In genomic region chr6:38760097-38760496, GRCh38 we compare ENCODE assay signal across 40 cellular contexts. TPM values are rescaled to one million over a fixed set of nuclear protein-coding genes. Genes with fewer than 3 reads are reported as not detected.
A peak's percentile ranks its signal among the peaks of the same experiment; 100 is the strongest.
DNase-seq lines count a peak whose midpoint lies in the region; ATAC-seq, FAIRE-seq and TF ChIP-seq lines count a peak whose summit lies in the region.
"Had no signal": no experiment of that assay in that cellular context is flagged by ENCODE, and none has a peak within 500 bp of the region (broad histone marks: within the 10 kb centered on the region; RNA-seq: fewer than 3 reads in every experiment).

No MANE protein-coding gene starts in this region.

- no peak overlapping the region for H3K23ac ChIP-seq in IMR-90 (ENCODE audit: low read depth, low read length)

- DNase-seq in HepG2 (ENCODE audit: low spot score) (no peak), right lobe of liver (no peak), IMR-90 (no peak), OCI-M1 (lab: John Stamatoyannopoulos, UW) (peak; percentile 14), K562 (ENCODE audit: extremely low read depth in 1 of 4, low spot score in 3 of 4) (no peak), left ventricle myocardium superior (no peak), uterus (no peak)
- DNase-seq: 8988T; ACHN; AML-193; BE2C; C1 segment of cervical spinal cord; Caco-2; Calu3; CD4-positive, alpha-beta memory T cell; CD4-positive, alpha-beta T cell; CD4-positive, CD25-positive, alpha-beta regulatory T cell; CD8-positive, alpha-beta memory T cell; CD8-positive, alpha-beta T cell; COR-L47; DMS 273 treated with DMSO at 0.1 percent for 48 hours; DMS153; DMS53; DMS79; DMS79 treated with DMSO at 0.1 percent for 48 hours; DND-41; EL had no signal

- no peak overlapping the region for H4K8ac ChIP-seq in IMR-90 (ENCODE audit: low read depth in 2 of 2, low read length in 2 of 2)

- H2BK5ac ChIP-seq in IMR-90 (ENCODE audit: low read depth, low read length, poor library complexity, severe bottlenecking), result no peak overlapping the region

- WGBS in HepG2 (ENCODE audit: low lambda C conversion rate), result 0% methylated on average over 1 of the region's 1 CpG
- 78% methylated on average over 1 of the region's 1 CpG for WGBS in right lobe of liver (ENCODE audit: insufficient coverage, low coverage, low lambda C conversion rate, missing lambda C conversion rate)
- WGBS in IMR-90 (ENCODE audit: extremely low coverage in 2 of 2, insufficient read length in 1 of 2), 2 experiments, result no CpG with 5 or more reads among the region's 1 CpG
- WGBS in K562 (ENCODE audit: insufficient coverage, low coverage, missing lambda C conversion rate), result 6% methylated on average over 1 of the region's 1 CpG

- intact Hi-C loops in HepG2 (cut with micrococcal nuclease; ENCODE audit: unreplicated experiment) (no loop called here), right lobe of liver (cut with DNase I) (no loop called here), IMR-90 (cut with micrococcal nuclease) (no loop called here), K562 (cut with micrococcal nuclease) (loop anchor here (5.0 kb wide), 1 partner anchor 1123 kb away; no protein-coding TSS in a partner anchor), left ventricle myocardium superior (cut with micrococcal nuclease) (no loop called here), uterus (cut with DNase I; ENCODE audit: low total_unique reads) (no loop called here)

- no peak for ATAC-seq in HepG2
- ATAC-seq in right lobe of liver, result no peak
- no peak for ATAC-seq in IMR-90 (ENCODE audit: low read depth)
- ATAC-seq in K562, result no peak
- no peak for ATAC-seq in GM21786 (IDR thresholded peaks at IDR 0.05; ENCODE audit: unreplicated experiment)
- no peak for ATAC-seq in left ventricle myocardium superior
- ATAC-seq: A549; CD8-positive, alpha-beta T cell had no signal

- H3K9me3 ChIP-seq in HepG2 (ENCODE audit: low read length) (no peaks in the 10 kb centered on the region), right lobe of liver (no peaks in the 10 kb centered on the region), IMR-90 (ENCODE audit: control insufficient read depth, insufficient read depth, low read length) (no peaks in the 10 kb centered on the region), K562 (replicated peaks; ENCODE audit: control insufficient read depth, insufficient read depth, low read depth, low read length) (no peaks in the 10 kb centered on the region), uterus (no peaks in the 10 kb centered on the region)
- H3K9me3 ChIP-seq: A549, BE2C, Caco-2 had no signal

- H2BK20ac ChIP-seq in IMR-90 (ENCODE audit: low read depth, low read length), result no peak overlapping the region

- no peak overlapping the region for H3K14ac ChIP-seq in IMR-90 (replicated peaks; ENCODE audit: low read depth, low read length)

- H3K56ac ChIP-seq in IMR-90 (ENCODE audit: extremely low read depth, insufficient read depth, low read length), result no peak overlapping the region

- no peaks in the 10 kb centered on the region for H3K9me1 ChIP-seq in IMR-90 (ENCODE audit: insufficient read depth, low read length)
- H3K9me1 ChIP-seq in K562 (ENCODE audit: control insufficient read depth, insufficient read depth, low read length), result no peaks in the 10 kb centered on the region

- in situ Hi-C loops in HepG2 (cut with HindIII; ENCODE audit: extremely low pct_ligation_motif_present, low pct_unique_long_range_greater_than_20kb) (no loop called here), IMR-90 (cut with MboI; ENCODE audit: low sequenced_read_pairs) (no loop called here), K562 (cut with MboI) (no loop called here)

- H3K27ac ChIP-seq in HepG2 (ENCODE audit: extremely low read length, insufficient read depth, low read length), result no peak overlapping the region
- no peak overlapping the region for H3K27ac ChIP-seq in right lobe of liver
- no peak overlapping the region for H3K27ac ChIP-seq in IMR-90 (ENCODE audit: insufficient read depth, low read length)
- no peak overlapping the region for H3K27ac ChIP-seq in K562 (ENCODE audit: extremely low read depth, low read depth, low read length)
- no peak overlapping the region for H3K27ac ChIP-seq in uterus
- H3K27ac ChIP-seq: 22Rv1; A549; BLaER1; BLaER1 treated with 17β-estradiol and CSF1 and Interleukin-3, amounts not matched to agents 10 nM and 100 nM; C4-2B had no signal

- no peak for TF ChIP-seq RAD21 in HepG2 (CRISPR knock-in tag; IDR thresholded peaks at IDR 0.05)
- no peak for TF ChIP-seq RAD21 in IMR-90 (IDR thresholded peaks at IDR 0.05; ENCODE audit: low read length)
- no peak for TF ChIP-seq RAD21 in K562 (CRISPR knock-in tag; conservative IDR thresholded peaks at IDR 0.05 in 1 of 2, IDR thresholded peaks at IDR 0.05 in 1 of 2)

- no peak overlapping the region for H2BK15ac ChIP-seq in IMR-90 (ENCODE audit: low read depth, low read length)

- H3K4me2 ChIP-seq in HepG2 (ENCODE audit: low read depth, low read length) (no peak overlapping the region), IMR-90 (ENCODE audit: low read depth, low read length) (no peak overlapping the region), K562 (ENCODE audit: insufficient read depth, low read length) (no peak overlapping the region)
- H3K4me2 ChIP-seq: A549; BLaER1; BLaER1 treated with 17β-estradiol and CSF1 and Interleukin-3, amounts not matched to agents 10 nM and 100 nM had no signal

- no peaks in the 10 kb centered on the region for H3K79me1 ChIP-seq in IMR-90 (ENCODE audit: low read depth in 1 of 2, low read length in 2 of 2)

- TF ChIP-seq EP300 in HepG2 (IDR thresholded peaks at IDR 0.05; ENCODE audit: low read depth in 2 of 2, low read length in 2 of 2) (no peak), HepG2 (CRISPR knock-in tag; IDR thresholded peaks at IDR 0.05; ENCODE audit: borderline replicate concordance) (no peak), K562 (IDR thresholded peaks at IDR 0.05; ENCODE audit: low read length) (no peak)

- no peaks in the 10 kb centered on the region for H3K4me1 ChIP-seq in HepG2 (ENCODE audit: insufficient read depth, low read length)
- no peaks in the 10 kb centered on the region for H3K4me1 ChIP-seq in right lobe of liver
- no peaks in the 10 kb centered on the region for H3K4me1 ChIP-seq in IMR-90 (ENCODE audit: control insufficient read depth, insufficient read depth, low read length)
- H3K4me1 ChIP-seq in K562 (replicated peaks in 1 of 2; ENCODE audit: control insufficient read depth in 2 of 2, insufficient read depth in 2 of 2, low read length in 2 of 2), result no peaks in the 10 kb centered on the region
- H3K4me1 ChIP-seq in uterus, result no peaks in the 10 kb centered on the region
- H3K4me1 ChIP-seq: A549; BE2C; BLaER1; BLaER1 treated with 17β-estradiol and CSF1 and Interleukin-3, amounts not matched to agents 10 nM and 100 nM; Caco-2 had no signal

- H4K5ac ChIP-seq in IMR-90 (ENCODE audit: low read depth, low read length), result no peak overlapping the region

- dilution Hi-C loops in IMR-90 (cut with HindIII; ENCODE audit: low sequenced_read_pairs, unreplicated experiment), result no loop called here

- H4K20me1 ChIP-seq in HepG2 (ENCODE audit: insufficient read depth, low read length) (no peaks in the 10 kb centered on the region), IMR-90 (ENCODE audit: insufficient read depth, low read length) (no peaks in the 10 kb centered on the region), K562 (replicated peaks; ENCODE audit: control insufficient read depth, insufficient read depth, low read length) (no peaks in the 10 kb centered on the region)
- H4K20me1 ChIP-seq: BLaER1; BLaER1 treated with 17β-estradiol and CSF1 and Interleukin-3, amounts not matched to agents 10 nM and 100 nM had no signal

- CTCF ChIA-PET in HepG2 (lab: Yijun Ruan, JAX; ENCODE audit: low intra/inter-chr PET ratio, low total read pairs), result no interaction called here
- CTCF ChIA-PET in IMR-90 (lab: Yijun Ruan, JAX), result interaction anchor here (0.7 kb wide), 1 partner anchor 1629 kb away, joined by 4 read pairs; no protein-coding TSS in a partner anchor
- CTCF ChIA-PET in K562 (lab: Yijun Ruan, JAX; ENCODE audit: low intra/inter-chr PET ratio), result no interaction called here

- TF ChIP-seq POLR2A in HepG2 (IDR thresholded peaks at IDR 0.05; ENCODE audit: insufficient read depth in 1 of 2, low read depth in 2 of 2, low read length in 2 of 2), result no peak
- no peak for TF ChIP-seq POLR2A in right lobe of liver (IDR thresholded peaks at IDR 0.05)
- TF ChIP-seq POLR2A in IMR-90 (IDR thresholded peaks at IDR 0.05; ENCODE audit: low read depth, low read length), result no peak
- no peak for TF ChIP-seq POLR2A in K562 (conservative IDR thresholded peaks at IDR 0.05)
- TF ChIP-seq POLR2A in uterus (IDR thresholded peaks at IDR 0.05), result no peak

- no peak overlapping the region for H2BK120ac ChIP-seq in IMR-90 (ENCODE audit: low read depth, low read length)

- POLR2A ChIA-PET in HepG2 (lab: Yijun Ruan, JAX) (no interaction called here), IMR-90 (lab: Charles Lee; ENCODE audit: unreplicated experiment) (no interaction called here), K562 (lab: Yijun Ruan, JAX) (no interaction called here)

- H3K4me3 ChIP-seq in HepG2 (replicated peaks in 1 of 3; ENCODE audit: insufficient read depth in 1 of 3, low read depth in 2 of 3, low read length in 3 of 3), result no peak overlapping the region
- H3K4me3 ChIP-seq in right lobe of liver, result no peak overlapping the region
- no peak overlapping the region for H3K4me3 ChIP-seq in IMR-90 (ENCODE audit: insufficient read depth, low read depth, low read length)
- H3K4me3 ChIP-seq in K562, result no peak overlapping the region
- no peak overlapping the region for H3K4me3 ChIP-seq in uterus
- H3K4me3 ChIP-seq: A549; BLaER1; BLaER1 treated with 17β-estradiol and CSF1 and Interleukin-3, amounts not matched to agents 10 nM and 100 nM had no signal

- no peak overlapping the region for H3K18ac ChIP-seq in IMR-90 (ENCODE audit: low read depth, low read length)

- no peak overlapping the region for H4K91ac ChIP-seq in IMR-90 (ENCODE audit: insufficient read depth, low read depth, low read length)

- no peaks in the 10 kb centered on the region for H3K27me3 ChIP-seq in HepG2 (ENCODE audit: control insufficient read depth in 1 of 2, insufficient read depth in 2 of 2, low read length in 2 of 2)
- H3K27me3 ChIP-seq in right lobe of liver, result no peaks in the 10 kb centered on the region
- no peaks in the 10 kb centered on the region for H3K27me3 ChIP-seq in IMR-90 (ENCODE audit: control insufficient read depth, insufficient read depth, low read length)
- no peaks in the 10 kb centered on the region for H3K27me3 ChIP-seq in K562 (ENCODE audit: control insufficient read depth in 2 of 2, insufficient read depth in 2 of 2, low read length in 2 of 2)
- H3K27me3 ChIP-seq in uterus, result no peaks in the 10 kb centered on the region
- H3K27me3 ChIP-seq: BE2C; BLaER1; BLaER1 treated with 17β-estradiol and CSF1 and Interleukin-3, amounts not matched to agents 10 nM and 100 nM had no signal

- BruUV-seq in HepG2 (replicated peaks; lab: Mats Ljungman, UMichigan) (no TSS peak), IMR-90 (replicated peaks; lab: Mats Ljungman, UMichigan) (no TSS peak), K562 (replicated peaks; lab: Mats Ljungman, UMichigan) (no TSS peak)

- no peak overlapping the region for H2AK9ac ChIP-seq in IMR-90 (replicated peaks; ENCODE audit: low read depth, low read length, poor library complexity)

- no peak for FAIRE-seq in HepG2 (lab: Jason Lieb, UNC)
- FAIRE-seq in K562 (lab: Jason Lieb, UNC), result no peak
- FAIRE-seq: A204.1, A549, D721Med had no signal

- H3K79me2 ChIP-seq in HepG2 (ENCODE audit: insufficient read depth, low read length) (no peaks in the 10 kb centered on the region), K562 (ENCODE audit: control insufficient read depth, insufficient read depth, low read length) (no peaks in the 10 kb centered on the region)

- no peak overlapping the region for H3K4ac ChIP-seq in IMR-90 (ENCODE audit: low read depth, low read length)

- H3K9ac ChIP-seq in HepG2 (ENCODE audit: insufficient read depth, low read depth, low read length), result no peak overlapping the region
- no peak overlapping the region for H3K9ac ChIP-seq in IMR-90 (ENCODE audit: low read depth, low read length)
- H3K9ac ChIP-seq in K562 (ENCODE audit: insufficient read depth in 1 of 2, low read depth in 2 of 2, low read length in 2 of 2), result no peak overlapping the region
- H3K9ac ChIP-seq: BLaER1; BLaER1 treated with 17β-estradiol and CSF1 and Interleukin-3, amounts not matched to agents 10 nM and 100 nM had no signal

- H3K36me3 ChIP-seq in HepG2 (replicated peaks in 1 of 2; ENCODE audit: control insufficient read depth in 1 of 2, insufficient read depth in 2 of 2, low read length in 2 of 2) (no peaks in the 10 kb centered on the region), right lobe of liver (no peaks in the 10 kb centered on the region), IMR-90 (ENCODE audit: control insufficient read depth, insufficient read depth, low read length) (no peaks in the 10 kb centered on the region), K562 (ENCODE audit: control insufficient read depth, insufficient read depth, low read length) (no peaks in the 10 kb centered on the region), uterus (no peaks in the 10 kb centered on the region)
- H3K36me3 ChIP-seq: BE2C; BLaER1; BLaER1 treated with 17β-estradiol and CSF1 and Interleukin-3, amounts not matched to agents 10 nM and 100 nM had no signal

- H2AFZ ChIP-seq in HepG2 (ENCODE audit: low read length), result no peak overlapping the region
- no peak overlapping the region for H2AFZ ChIP-seq in IMR-90 (replicated peaks; ENCODE audit: low read length, poor library complexity)
- no peak overlapping the region for H2AFZ ChIP-seq in K562 (ENCODE audit: low read depth, low read length)

- TF ChIP-seq CTCF in HepG2 (CRISPR knock-in tag; IDR thresholded peaks at IDR 0.05) (no peak), right lobe of liver (IDR thresholded peaks at IDR 0.05) (no peak), IMR-90 (conservative IDR thresholded peaks at IDR 0.05; ENCODE audit: low read depth, low read length) (no peak), K562 (IDR thresholded peaks at IDR 0.05 in 2 of 3, conservative IDR thresholded peaks at IDR 0.05 in 1 of 3; ENCODE audit: insufficient read depth in 2 of 3, low read depth in 1 of 3, low read length in 3 of 3) (no peak), uterus (IDR thresholded peaks at IDR 0.05) (no peak)

- no peak overlapping the region for H2AK5ac ChIP-seq in IMR-90 (ENCODE audit: low read depth, low read length)

RNA-seq across cellular contexts. Expression of gene DNAH8, which starts 45.0 kb away (rescaled TPM):
- not detected in 2 replicates for total RNA-seq in HepG2 (2016; rRNA removed; fragmentation: Illumina TruSeq; extraction: Trizol)
- not detected in 2 replicates for total RNA-seq in HepG2 (2016; cell fraction: cytosol; rRNA removed; fragmentation: Illumina TruSeq; extraction: Trizol; ENCODE audit: low read depth)
- not detected in 2 replicates for total RNA-seq in HepG2 (2016; cell fraction: insoluble cytoplasmic fraction; rRNA removed; fragmentation: Illumina TruSeq; extraction: Trizol)
- not detected in 2 replicates for total RNA-seq in HepG2 (2016; cell fraction: membrane; rRNA removed; fragmentation: Illumina TruSeq; extraction: Trizol)
- not detected in 2 replicates for total RNA-seq in HepG2 (2016; cell fraction: nucleus; rRNA removed; fragmentation: Illumina TruSeq; extraction: Trizol)
- not detected in 2 replicates for polyA plus RNA-seq in HepG2 (2011; rRNA removed)
- not detected in 2 replicates for polyA plus RNA-seq in HepG2 (2011; cell fraction: cytosol; rRNA removed)
- not detected in 2 replicates for polyA plus RNA-seq in HepG2 (2011; cell fraction: nucleus; rRNA removed)
- polyA plus RNA-seq in HepG2 (2012), result not detected in 2 replicates
- polyA plus RNA-seq in HepG2 (2016; cell fraction: cytosol; fragmentation: Illumina TruSeq; extraction: Trizol; ENCODE audit: low read depth), result not detected in 2 replicates
- not detected in 2 replicates for polyA plus RNA-seq in HepG2 (2016; cell fraction: insoluble cytoplasmic fraction; fragmentation: Illumina TruSeq; extraction: Trizol; ENCODE audit: low read depth)
- not detected in 2 replicates for polyA plus RNA-seq in HepG2 (2016; cell fraction: membrane; fragmentation: Illumina TruSeq; extraction: Trizol; ENCODE audit: low read depth)
- not detected in 2 replicates for polyA plus RNA-seq in HepG2 (2016; cell fraction: nucleus; fragmentation: Illumina TruSeq; extraction: Trizol; ENCODE audit: insufficient read depth, low read depth)
- polyA minus RNA-seq in HepG2 (2011; rRNA and poly(A)+ RNA removed; ENCODE audit: low replicate concordance), result not detected in 2 replicates
- not detected in 2 replicates for polyA minus RNA-seq in HepG2 (2011; cell fraction: cytosol; rRNA and poly(A)+ RNA removed)
- not detected in 2 replicates for polyA minus RNA-seq in HepG2 (2011; cell fraction: nucleus; rRNA and poly(A)+ RNA removed)
- total RNA-seq in right lobe of liver, result under 1 TPM in 1 of 6 experiments, not detected in 5; 0.02 TPM
- total RNA-seq in IMR-90 (2012; rRNA removed), result under 0.01 TPM in 1 of 2 replicates, not detected in the other
- not detected in 2 replicates for polyA plus RNA-seq in IMR-90 (2012; rRNA removed)
- polyA plus RNA-seq in IMR-90 (2012; cell fraction: cytosol; rRNA removed), result not detected in 2 replicates
- not detected in 2 replicates for polyA plus RNA-seq in IMR-90 (2012; cell fraction: nucleus; rRNA removed; ENCODE audit: low replicate concordance)
- 34.0 and 46.0 TPM in 2 replicates for total RNA-seq in K562 (2011; cell fraction: chromatin; rRNA removed; ENCODE audit: low replicate concordance)
- 2.8 and 5.4 TPM in 2 replicates for total RNA-seq in K562 (2011; cell fraction: nucleolus; rRNA removed)
- total RNA-seq in K562 (2011; cell fraction: nucleoplasm; rRNA removed), result 5.0 and 10.5 TPM in 2 replicates
- total RNA-seq in K562 (2014; rRNA removed), result 1.3 and 1.4 TPM in 2 replicates
- 3.9 and 4.2 TPM in 2 replicates for total RNA-seq in K562 (2014; rRNA removed; fragmentation: Illumina TruSeq; extraction: Trizol)
- 2.7 and 3.0 TPM in 2 replicates for total RNA-seq in K562 (2015; rRNA removed; fragmentation: Illumina TruSeq; extraction: Trizol)
- 2.8 and 2.9 TPM in 2 replicates for total RNA-seq in K562 (2021)
- polyA plus RNA-seq in K562 (2011; rRNA removed), result 4.2 and 6.8 TPM in 2 replicates
- 0.49 and 2.6 TPM in 2 replicates for polyA plus RNA-seq in K562 (2011; cell fraction: cytosol; rRNA removed)
- 13.0 and 21.6 TPM in 2 replicates for polyA plus RNA-seq in K562 (2011; cell fraction: nucleus; rRNA removed)
- polyA plus RNA-seq in K562 (2012), result 2.2 and 3.1 TPM in 2 replicates
- polyA plus RNA-seq in K562 (2014; fragmentation: Illumina TruSeq; extraction: Trizol), result 1.9 and 2.2 TPM in 2 replicates
- polyA plus RNA-seq in K562 (2014; fragmentation: Nextera tagmentation; extraction: Ambion mirVana), result 1 to 10 TPM; 1.2 to 1.3 TPM
- 2.5 and 4.0 TPM in 2 replicates for polyA plus RNA-seq in K562 (2014; rRNA removed)
- 12.4 and 32.0 TPM in 2 replicates for polyA minus RNA-seq in K562 (2011; rRNA and poly(A)+ RNA removed)
- 1.4 and 2.3 TPM in 2 replicates for polyA minus RNA-seq in K562 (2011; cell fraction: cytosol; rRNA and poly(A)+ RNA removed)
- 7.8 and 27.9 TPM in 2 replicates for polyA minus RNA-seq in K562 (2011; cell fraction: nucleus; rRNA and poly(A)+ RNA removed)
- total RNA-seq in left ventricle myocardium superior, result not detected
- total RNA-seq in uterus, result under 1 TPM in 2 of 4 donors, not detected in 2; 0.03 to 0.69 TPM
- total RNA-seq: A172; A673; Caco-2; CD8-positive, alpha-beta T cell had no signal
- polyA plus RNA-seq: A549; AG04450; BJ; CD14-positive monocyte; CD8-positive, alpha-beta memory T cell had no signal

RNA-seq across cellular contexts. Expression of gene GLO1, which starts 57.2 kb away (rescaled TPM):
- total RNA-seq in HepG2 (2016; rRNA removed; fragmentation: Illumina TruSeq; extraction: Trizol), result 177 and 282 TPM in 2 replicates
- 25.6 and 26.7 TPM in 2 replicates for total RNA-seq in HepG2 (2016; cell fraction: cytosol; rRNA removed; fragmentation: Illumina TruSeq; extraction: Trizol; ENCODE audit: low read depth)
- total RNA-seq in HepG2 (2016; cell fraction: insoluble cytoplasmic fraction; rRNA removed; fragmentation: Illumina TruSeq; extraction: Trizol), result 176 and 303 TPM in 2 replicates
- 87.3 and 99.8 TPM in 2 replicates for total RNA-seq in HepG2 (2016; cell fraction: membrane; rRNA removed; fragmentation: Illumina TruSeq; extraction: Trizol)
- 82.3 and 88.7 TPM in 2 replicates for total RNA-seq in HepG2 (2016; cell fraction: nucleus; rRNA removed; fragmentation: Illumina TruSeq; extraction: Trizol)
- polyA plus RNA-seq in HepG2 (2011; rRNA removed), result 55.0 and 77.1 TPM in 2 replicates
- 36.6 and 63.7 TPM in 2 replicates for polyA plus RNA-seq in HepG2 (2011; cell fraction: cytosol; rRNA removed)
- polyA plus RNA-seq in HepG2 (2011; cell fraction: nucleus; rRNA removed), result 8.3 and 11.4 TPM in 2 replicates
- 99.9 and 146 TPM in 2 replicates for polyA plus RNA-seq in HepG2 (2012)
- polyA plus RNA-seq in HepG2 (2016; cell fraction: cytosol; fragmentation: Illumina TruSeq; extraction: Trizol; ENCODE audit: low read depth), result 29.9 and 32.0 TPM in 2 replicates
- 301 and 355 TPM in 2 replicates for polyA plus RNA-seq in HepG2 (2016; cell fraction: insoluble cytoplasmic fraction; fragmentation: Illumina TruSeq; extraction: Trizol; ENCODE audit: low read depth)
- 81.5 and 87.4 TPM in 2 replicates for polyA plus RNA-seq in HepG2 (2016; cell fraction: membrane; fragmentation: Illumina TruSeq; extraction: Trizol; ENCODE audit: low read depth)
- polyA plus RNA-seq in HepG2 (2016; cell fraction: nucleus; fragmentation: Illumina TruSeq; extraction: Trizol; ENCODE audit: insufficient read depth, low read depth), result 112 and 115 TPM in 2 replicates
- polyA minus RNA-seq in HepG2 (2011; rRNA and poly(A)+ RNA removed; ENCODE audit: low replicate concordance), result 18.4 and 27.9 TPM in 2 replicates
- 37.8 and 41.0 TPM in 2 replicates for polyA minus RNA-seq in HepG2 (2011; cell fraction: cytosol; rRNA and poly(A)+ RNA removed)
- polyA minus RNA-seq in HepG2 (2011; cell fraction: nucleus; rRNA and poly(A)+ RNA removed), result 15.6 and 21.0 TPM in 2 replicates
- total RNA-seq in right lobe of liver, result 10 to 100 TPM; 41.7 to 68.9 (median 57.8) TPM
- total RNA-seq in IMR-90 (2012; rRNA removed), result 111 and 177 TPM in 2 replicates
- 53.3 and 65.1 TPM in 2 replicates for polyA plus RNA-seq in IMR-90 (2012; rRNA removed)
- polyA plus RNA-seq in IMR-90 (2012; cell fraction: cytosol; rRNA removed), result 15.8 and 31.6 TPM in 2 replicates
- polyA plus RNA-seq in IMR-90 (2012; cell fraction: nucleus; rRNA removed; ENCODE audit: low replicate concordance), result 3.7 and 17.5 TPM in 2 replicates
- total RNA-seq in K562 (2011; cell fraction: chromatin; rRNA removed; ENCODE audit: low replicate concordance), result 16.7 and 46.2 TPM in 2 replicates
- total RNA-seq in K562 (2011; cell fraction: nucleolus; rRNA removed), result 17.6 and 18.0 TPM in 2 replicates
- total RNA-seq in K562 (2011; cell fraction: nucleoplasm; rRNA removed), result 33.9 and 56.4 TPM in 2 replicates
- 185 and 193 TPM in 2 replicates for total RNA-seq in K562 (2014; rRNA removed)
- total RNA-seq in K562 (2014; rRNA removed; fragmentation: Illumina TruSeq; extraction: Trizol), result 268 and 311 TPM in 2 replicates
- 234 and 252 TPM in 2 replicates for total RNA-seq in K562 (2015; rRNA removed; fragmentation: Illumina TruSeq; extraction: Trizol)
- total RNA-seq in K562 (2021), result 171 and 173 TPM in 2 replicates
- polyA plus RNA-seq in K562 (2011; rRNA removed), result 253 and 331 TPM in 2 replicates
- polyA plus RNA-seq in K562 (2011; cell fraction: cytosol; rRNA removed), result 80.9 and 156 TPM in 2 replicates
- 32.5 and 59.8 TPM in 2 replicates for polyA plus RNA-seq in K562 (2011; cell fraction: nucleus; rRNA removed)
- polyA plus RNA-seq in K562 (2012), result 153 and 176 TPM in 2 replicates
- 239 and 261 TPM in 2 replicates for polyA plus RNA-seq in K562 (2014; fragmentation: Illumina TruSeq; extraction: Trizol)
- polyA plus RNA-seq in K562 (2014; fragmentation: Nextera tagmentation; extraction: Ambion mirVana), result 100 to 1,000 TPM; 155 to 203 TPM
- 201 and 204 TPM in 2 replicates for polyA plus RNA-seq in K562 (2014; rRNA removed)
- 172 and 181 TPM in 2 replicates for polyA minus RNA-seq in K562 (2011; rRNA and poly(A)+ RNA removed)
- polyA minus RNA-seq in K562 (2011; cell fraction: cytosol; rRNA and poly(A)+ RNA removed), result 71.5 and 91.3 TPM in 2 replicates
- polyA minus RNA-seq in K562 (2011; cell fraction: nucleus; rRNA and poly(A)+ RNA removed), result 11.7 and 30.0 TPM in 2 replicates
- 92.9 TPM for total RNA-seq in left ventricle myocardium superior
- 100 to 1,000 TPM in 2 of 4 donors, 10 to 100 TPM in 2; 65.3 to 166 (median 99.1) TPM for total RNA-seq in uterus

Comparison
In these comparisons a context has a peak if more than half of its experiments do, and no peak if none do; other contexts are left out.
1. Of the 241 proteins assayed by ChIP-seq in both HepG2 and K562: peak only in HepG2: none; only in K562: CEBPG; in both: CEBPB; in neither: 239.